1 cellular context compared by ENCODE assay signal in genomic region chr2:69689969-69690368, GRCh38.
A peak's percentile ranks its signal among the peaks of the same experiment; 100 is the strongest.
TF ChIP-seq lines count a peak whose summit lies in the region.

No MANE protein-coding gene starts in this region.

TF ChIP-seq in A549, 52 proteins besides CTCF, POLR2A, EP300 and RAD21:
- TF ChIP-seq USF2 (IDR thresholded peaks at IDR 0.05), result no peak
- TF ChIP-seq ZFP36 (IDR thresholded peaks at IDR 0.05; ENCODE audit: borderline replicate concordance, partially characterized antibody), result no peak
- no peak for TF ChIP-seq POLR2AphosphoS2 (conservative IDR thresholded peaks at IDR 0.05; ENCODE audit: low read length)
- peak; percentile 49 for TF ChIP-seq MAFK (IDR thresholded peaks at IDR 0.05; ENCODE audit: partially characterized antibody)
TF ChIP-seq in A549: peak in this region for 1.
